In the genomic region with DNA sequence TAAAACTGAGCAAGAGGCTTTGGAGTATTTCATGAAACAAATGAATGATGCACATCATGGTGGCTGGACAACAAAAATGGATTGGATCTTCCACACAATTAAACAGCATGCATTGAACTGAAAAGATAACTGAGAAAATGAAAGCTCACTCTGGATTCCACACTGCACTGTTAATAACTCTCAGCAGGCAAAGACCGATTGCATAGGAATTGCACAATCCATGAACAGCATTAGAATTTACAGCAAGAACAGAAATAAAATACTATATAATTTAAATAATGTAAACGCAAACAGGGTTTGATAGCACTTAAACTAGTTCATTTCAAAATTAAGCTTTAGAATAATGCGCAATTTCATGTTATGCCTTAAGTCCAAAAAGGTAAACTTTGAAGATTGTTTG, we compare ENCODE assay signal across 16 cellular contexts. TPM values are rescaled to one million over a fixed set of nuclear protein-coding genes. Genes with fewer than 3 reads are reported as not detected.
DNase-seq lines count a peak whose midpoint lies in the region; ATAC-seq, FAIRE-seq and TF ChIP-seq lines count a peak whose summit lies in the region.
"Had no signal": no experiment of that assay in that cellular context is flagged by ENCODE, and none has a peak within 500 bp of the region (broad histone marks: within the 10 kb centered on the region; RNA-seq: fewer than 3 reads in every experiment).

No MANE protein-coding gene starts in this region.

- H3K27ac ChIP-seq in breast epithelium (no peak overlapping the region), astrocyte (ENCODE audit: low read depth, low read length) (no peak overlapping the region), fibroblast of lung (ENCODE audit: insufficient read depth, low read length) (no peak overlapping the region), substantia nigra (ENCODE audit: low read depth, low read length, poor library complexity, severe bottlenecking) (no peak overlapping the region)

- CTCF ChIA-PET in MCF 10A (lab: Yijun Ruan, JAX), result interaction anchor here (1.2 kb wide), 1 partner anchor 90 kb away, joined by 3 read pairs; no protein-coding TSS in a partner anchor

- H3K9ac ChIP-seq in astrocyte (ENCODE audit: low read length), result no peak overlapping the region
- H3K9ac ChIP-seq in fibroblast of lung (ENCODE audit: insufficient read depth, low read length), result no peak overlapping the region

- H3K4me3 Mint-ChIP-seq in MCF 10A (ENCODE audit: unreplicated experiment) (no peak overlapping the region), astrocyte (ENCODE audit: unreplicated experiment) (no peak overlapping the region)
- H3K4me3 Mint-ChIP-seq: CD14-positive monocyte, H9 had no signal

- H3K9me3 ChIP-seq in breast epithelium (no peaks in the 10 kb centered on the region), astrocyte (ENCODE audit: insufficient read depth, low read depth, low read length) (no peaks in the 10 kb centered on the region), fibroblast of lung (ENCODE audit: control insufficient read depth, insufficient read depth, low read depth, low read length) (no peaks in the 10 kb centered on the region)

- TF ChIP-seq CTCF in MCF 10A (IDR thresholded peaks at IDR 0.05; ENCODE audit: unreplicated experiment) (no peak), breast epithelium (IDR thresholded peaks at IDR 0.05) (no peak), astrocyte (IDR thresholded peaks at IDR 0.05; ENCODE audit: insufficient read depth, low read depth, low read length) (no peak), fibroblast of lung (conservative IDR thresholded peaks at IDR 0.05 in 1 of 2, IDR thresholded peaks at IDR 0.05 in 1 of 2; ENCODE audit: low read depth in 1 of 2, low read length in 2 of 2) (no peak)

- POLR2A ChIA-PET in MCF 10A (lab: Yijun Ruan, JAX), result interaction anchor here (0.7 kb wide), 1 partner anchor 126 kb away, joined by 3 read pairs; no protein-coding TSS in a partner anchor

- H3K4me1 ChIP-seq in breast epithelium (no peaks in the 10 kb centered on the region), astrocyte (ENCODE audit: insufficient read depth, low read length) (no peaks in the 10 kb centered on the region), fibroblast of lung (ENCODE audit: control insufficient read depth, extremely low read depth, insufficient read depth, low read length) (no peaks in the 10 kb centered on the region)

- H3K36me3 ChIP-seq in breast epithelium (peaks cover 7% of the 10 kb centered on the region), astrocyte (ENCODE audit: insufficient read depth, low read length) (peaks cover 18% of the 10 kb centered on the region), fibroblast of lung (ENCODE audit: control insufficient read depth, insufficient read depth, low read length) (peaks cover 4% of the 10 kb centered on the region)

- ATAC-seq in HG02571 (IDR thresholded peaks at IDR 0.05; ENCODE audit: unreplicated experiment), result no peak

- intact Hi-C loops in MCF 10A (cut with micrococcal nuclease), result no loop called here
- intact Hi-C loops in breast epithelium (cut with DNase I; ENCODE audit: low total_unique reads), result no loop called here

- no peaks in the 10 kb centered on the region for H3K27me3 ChIP-seq in breast epithelium
- H3K27me3 ChIP-seq in astrocyte (ENCODE audit: insufficient read depth, low read length), result no peaks in the 10 kb centered on the region
- H3K27me3 ChIP-seq in fibroblast of lung (ENCODE audit: control insufficient read depth, insufficient read depth, low read length), result no peaks in the 10 kb centered on the region

- H3K79me2 ChIP-seq in astrocyte (ENCODE audit: insufficient read depth, low read length) (no peaks in the 10 kb centered on the region), fibroblast of lung (ENCODE audit: control insufficient read depth, insufficient read depth, low read length) (no peaks in the 10 kb centered on the region)

- H3K36me3 Mint-ChIP-seq in MCF 10A (ENCODE audit: insufficient read depth, unreplicated experiment) (peaks cover 28% of the 10 kb centered on the region), astrocyte (ENCODE audit: low read depth, unreplicated experiment) (peaks cover 18% of the 10 kb centered on the region)

- TSS peak; percentile 45 for BruUV-seq in MCF 10A (replicated peaks; lab: Mats Ljungman, UMichigan)

- H3K9me3 Mint-ChIP-seq in MCF 10A (ENCODE audit: unreplicated experiment) (no peaks in the 10 kb centered on the region), astrocyte (ENCODE audit: unreplicated experiment) (no peaks in the 10 kb centered on the region)
- H3K9me3 Mint-ChIP-seq: CD14-positive monocyte, H9 had no signal

- no peak for FAIRE-seq in astrocyte (lab: Jason Lieb, UNC)

- H3K4me3 ChIP-seq in breast epithelium (no peak overlapping the region), astrocyte (ENCODE audit: insufficient read depth, low read depth, low read length) (no peak overlapping the region), fibroblast of lung (replicated peaks in 1 of 4; ENCODE audit: control extremely low read depth in 1 of 4, insufficient read depth in 1 of 4, low read depth in 3 of 4, low read length in 4 of 4) (peak overlapping the region in 1 of 4 experiments; percentile 5)

- H3K4me2 ChIP-seq in astrocyte (ENCODE audit: low read length) (no peak overlapping the region), fibroblast of lung (ENCODE audit: extremely low read depth, insufficient read depth, low read length) (no peak overlapping the region)

- no peaks in the 10 kb centered on the region for H3K4me1 Mint-ChIP-seq in MCF 10A (ENCODE audit: insufficient read depth, unreplicated experiment)
- H3K4me1 Mint-ChIP-seq in astrocyte (ENCODE audit: low read depth, unreplicated experiment), result peaks cover 8% of the 10 kb centered on the region

- no peaks in the 10 kb centered on the region for H4K20me1 ChIP-seq in astrocyte (ENCODE audit: insufficient read depth, low read length)
- H4K20me1 ChIP-seq in fibroblast of lung (ENCODE audit: control insufficient read depth, extremely low read depth, insufficient read depth, low read length), result no peaks in the 10 kb centered on the region

- H3K27ac Mint-ChIP-seq in MCF 10A (ENCODE audit: low read depth, unreplicated experiment) (no peak overlapping the region), astrocyte (ENCODE audit: unreplicated experiment) (no peak overlapping the region)
- H3K27ac Mint-ChIP-seq: CD14-positive monocyte, H9 had no signal

- DNase-seq in MCF 10A (ENCODE audit: unreplicated experiment) (no peak), breast epithelium (ENCODE audit: low spot score in 2 of 2) (no peak), astrocyte (ENCODE audit: low read depth) (peak; percentile 23), fibroblast of lung (ENCODE audit: low read depth in 2 of 2) (peak; percentile 29 to 62), substantia nigra (lab: John Stamatoyannopoulos, UW) (no peak), foreskin melanocyte (no peak)
- DNase-seq in stimulated activated CD4-positive, alpha-beta T cell treated with anti-CD3 and anti-CD28 coated beads, Interleukin-2, amount 100 ng/mL, for 24 hours, result no peak
- DNase-seq: COR-L47, DMS153, H9, NCI-H1105, NCI-H1694 treated with DMSO at 0.1 percent for 48 hours, NCI-H345, SIG-M5 had no signal

- H3K27me3 Mint-ChIP-seq in MCF 10A (ENCODE audit: insufficient read depth, unreplicated experiment), result no peaks in the 10 kb centered on the region
- H3K27me3 Mint-ChIP-seq in astrocyte (ENCODE audit: low read depth, unreplicated experiment), result no peaks in the 10 kb centered on the region

- H2AFZ ChIP-seq in astrocyte (ENCODE audit: low read depth, low read length), result no peak overlapping the region
- no peak overlapping the region for H2AFZ ChIP-seq in fibroblast of lung (ENCODE audit: low read length)

- TF ChIP-seq POLR2A in breast epithelium (IDR thresholded peaks at IDR 0.05), result no peak

RNA-seq across cellular contexts. Expression of a gene that starts 16.7 kb away (rescaled TPM):
- total RNA-seq in MCF 10A (2022), result 0.15 and 0.28 TPM in 2 replicates
- 1 to 10 TPM; 3.7 to 7.3 (median 4.9) TPM for total RNA-seq in breast epithelium
- 0.75 and 1.7 TPM in 2 replicates for total RNA-seq in astrocyte
- total RNA-seq in fibroblast of lung, result 0.77 and 1.5 TPM in 2 replicates
- polyA plus RNA-seq in fibroblast of lung, result 0.76 and 1.3 TPM in 2 replicates
- 1.7 and 2.1 TPM in 2 replicates for polyA plus RNA-seq in fibroblast of lung (2012)
- 0.85 TPM in 1 of 2 replicates, not detected in the other for polyA minus RNA-seq in fibroblast of lung (ENCODE audit: low replicate concordance)

Comparison
In these comparisons a context has a peak if more than half of its experiments do, and no peak if none do; other contexts are left out.
1. DNase-seq: peak in astrocyte (single experiment) and fibroblast of lung (2 of 2); none in MCF 10A (single experiment), breast epithelium (0 of 2), stimulated activated CD4-positive, alpha-beta T cell treated with anti-CD3 and anti-CD28 coated beads, Interleukin-2, amount 100 ng/mL, for 24 hours (0 of 2), substantia nigra (0 of 49) and foreskin melanocyte (single experiment).